39 cellular contexts compared by ENCODE assay signal in genomic region chr9:133390713-133391112, GRCh38. TPM values are rescaled to one million over a fixed set of nuclear protein-coding genes. Genes with fewer than 3 reads are reported as not detected.
"Had no signal": no experiment of that assay in that cellular context is flagged by ENCODE, and none has a peak within 500 bp of the region (broad histone marks: within the 10 kb centered on the region; RNA-seq: fewer than 3 reads in every experiment).

No MANE protein-coding gene starts in this region.

- H3K36me3 ChIP-seq: ascending aorta, cardiac muscle cell had no signal

- H3K27ac Mint-ChIP-seq: activated CD4-positive, alpha-beta memory T cell treated with anti-CD3 and anti-CD28 coated beads, Interleukin-2, amount 10 ng/mL, durations not matched to agents 7 days and 5 days; activated CD4-positive, alpha-beta T cell treated with anti-CD3 and anti-CD28 coated beads for 36 hours; activated CD4-positive, alpha-beta T cell treated with anti-CD3 and anti-CD28 coated beads, Interleukin-2, amount 10 ng/mL, durations not matched to agents 7 days and 5 days; activated CD8-positive, alpha-beta memory T cell treated with anti-CD3 and anti-CD28 coated beads, Interleukin-2, amount 10 ng/mL, durations not matched to agents 7 days and 5 days; activated CD8-positive, alpha-beta T cell treated with anti-CD3 and anti-CD28 coated beads, Interleukin-2, amount 10 ng/mL, durations not matched to agents 7 days and 5 days; activated naive CD4-positive, alpha-beta T cell treated with anti-CD3 and anti-CD28 coated beads, Interleukin-2, amount 10 ng/mL, durations not matched to agents 7 days and 5 days; activated naive CD4-positive, alpha-beta T cell treated with anti-CD3 and anti-CD28 coated beads, Interleukin-2, amount 50 U/mL, for 24 hours; activated naive CD8-positive, alpha-beta T cell; activated naive CD8-positive, alpha-beta T cell treated with anti-CD3 and anti-CD28 coated beads, Interleukin-2, amount 10 ng/mL, durations not matched to agents 7 days and 5 days; activated naive CD8-positive, alpha-beta T cell treated with anti-CD3 and anti-CD28 coated beads, Interleukin-2, amount 50 U/mL, for 24 hours; activated T-cell treated with anti-CD3 and anti-CD28 coated beads, Interleukin-2, amount 50 U/mL, for 24 hours; activated T-helper 2 cell treated with anti-CD3 and anti-CD28 coated beads, Interferon-gamma antibody, Interleukin-2, Interleukin-4, amounts not matched to agents 10 μg/mL and 5 μg/mL and 100 μg/mL, durations not matched to agents 14 hours and 24 hours and 36 hours; brain; T-helper 1 cell treated with Interleukin-12 subunit alpha and Interleukin-12 subunit beta and Interleukin-4 antibody, amounts not matched to agents 30 μg/mL and 1 μg/mL, for 36 hours; T-helper 2 cell treated with Interferon-gamma antibody and Interleukin-4, amounts not matched to agents 5 μg/mL and 100 μg/mL, for 36 hours had no signal

- H3K27me3 Mint-ChIP-seq: activated CD4-positive, alpha-beta memory T cell treated with anti-CD3 and anti-CD28 coated beads, Interleukin-2, amount 10 ng/mL, durations not matched to agents 7 days and 5 days; activated CD4-positive, alpha-beta T cell treated with anti-CD3 and anti-CD28 coated beads, Interleukin-2, amount 10 ng/mL, durations not matched to agents 7 days and 5 days; brain had no signal

- H3K4me1 ChIP-seq: ascending aorta had no signal

- DNase-seq: activated CD4-positive, alpha-beta memory T cell treated with anti-CD3 and anti-CD28 coated beads, Interleukin-2, amount 10 ng/mL, durations not matched to agents 7 days and 5 days; activated CD4-positive, alpha-beta T cell treated with anti-CD3 and anti-CD28 coated beads for 1 hour; activated CD4-positive, alpha-beta T cell treated with anti-CD3 and anti-CD28 coated beads for 36 hours; activated CD4-positive, alpha-beta T cell treated with anti-CD3 and anti-CD28 coated beads for 48 hours; activated CD4-positive, alpha-beta T cell treated with anti-CD3 and anti-CD28 coated beads, Interleukin-2, amount 10 ng/mL, durations not matched to agents 7 days and 5 days; activated CD4-positive, alpha-beta T cell treated with anti-CD3 and anti-CD28 coated beads, Interleukin-2, amount 50 U/mL, for 48 hours; activated CD4-positive, CD25-positive, alpha-beta regulatory T cell; activated CD8-positive, alpha-beta memory T cell treated with anti-CD3 and anti-CD28 coated beads for 24 hours; activated CD8-positive, alpha-beta memory T cell treated with anti-CD3 and anti-CD28 coated beads, Interleukin-2, amount 10 ng/mL, durations not matched to agents 7 days and 5 days; activated CD8-positive, alpha-beta memory T cell treated with anti-CD3 and anti-CD28 coated beads, Interleukin-2, amount 50 U/mL, for 48 hours; activated CD8-positive, alpha-beta T cell treated with anti-CD3 and anti-CD28 coated beads, Interleukin-2, amount 10 ng/mL, durations not matched to agents 7 days and 5 days; activated effector memory CD4-positive, alpha-beta T cell treated with Interleukin-2 at 50 U/mL for 16 hours; activated gamma-delta T cell; activated naive CD4-positive, alpha-beta T cell treated with anti-CD3 and anti-CD28 coated beads, Interleukin-2, amount 10 ng/mL, durations not matched to agents 7 days and 5 days; activated naive CD4-positive, alpha-beta T cell treated with Interleukin-2 at 50 U/mL for 16 hours; activated naive CD8-positive, alpha-beta T cell treated with anti-CD3 and anti-CD28 coated beads, Interleukin-2, amount 10 ng/mL, durations not matched to agents 7 days and 5 days; activated naive CD8-positive, alpha-beta T cell treated with anti-CD3 and anti-CD28 coated beads, Interleukin-2, amount 50 U/mL, for 24 hours; activated T-cell treated with anti-CD3 and anti-CD28 coated beads, Interleukin-2, amount 50 U/mL, for 24 hours; activated T-cell treated with anti-CD3 and anti-CD28 coated beads, Interleukin-2, amount 50 U/mL, for 48 hours; amygdala; anterior cingulate cortex; caudate nucleus; cerebellar nuclear complex; T-helper 1 cell; T-helper 2 cell; T-helper 9 cell had no signal

- H3K9me3 Mint-ChIP-seq: activated CD4-positive, alpha-beta memory T cell treated with anti-CD3 and anti-CD28 coated beads, Interleukin-2, amount 10 ng/mL, durations not matched to agents 7 days and 5 days; activated CD4-positive, alpha-beta T cell treated with anti-CD3 and anti-CD28 coated beads, Interleukin-2, amount 10 ng/mL, durations not matched to agents 7 days and 5 days; activated naive CD4-positive, alpha-beta T cell treated with anti-CD3 and anti-CD28 coated beads, Interleukin-2, amount 10 ng/mL, durations not matched to agents 7 days and 5 days; activated naive CD4-positive, alpha-beta T cell treated with anti-CD3 and anti-CD28 coated beads, Interleukin-2, amount 50 U/mL, for 24 hours; activated naive CD8-positive, alpha-beta T cell treated with anti-CD3 and anti-CD28 coated beads, Interleukin-2, amount 10 ng/mL, durations not matched to agents 7 days and 5 days; activated naive CD8-positive, alpha-beta T cell treated with anti-CD3 and anti-CD28 coated beads, Interleukin-2, amount 50 U/mL, for 24 hours; activated T-cell treated with anti-CD3 and anti-CD28 coated beads, Interleukin-2, amount 50 U/mL, for 24 hours; activated T-helper 2 cell treated with anti-CD3 and anti-CD28 coated beads, Interferon-gamma antibody, Interleukin-2, Interleukin-4, amounts not matched to agents 10 μg/mL and 5 μg/mL and 100 μg/mL, durations not matched to agents 14 hours and 24 hours and 36 hours; central memory CD8-positive, alpha-beta T cell; T-helper 1 cell treated with Interleukin-12 subunit alpha and Interleukin-12 subunit beta and Interleukin-4 antibody, amounts not matched to agents 30 μg/mL and 1 μg/mL, for 36 hours; T-helper 2 cell treated with Interferon-gamma antibody and Interleukin-4, amounts not matched to agents 5 μg/mL and 100 μg/mL, for 36 hours had no signal

- H3K4me3 Mint-ChIP-seq: activated CD4-positive, alpha-beta memory T cell treated with anti-CD3 and anti-CD28 coated beads, Interleukin-2, amount 10 ng/mL, durations not matched to agents 7 days and 5 days; activated CD4-positive, alpha-beta T cell treated with anti-CD3 and anti-CD28 coated beads for 36 hours; activated CD4-positive, alpha-beta T cell treated with anti-CD3 and anti-CD28 coated beads, Interleukin-2, amount 10 ng/mL, durations not matched to agents 7 days and 5 days; activated CD8-positive, alpha-beta memory T cell treated with anti-CD3 and anti-CD28 coated beads, Interleukin-2, amount 10 ng/mL, durations not matched to agents 7 days and 5 days; activated CD8-positive, alpha-beta T cell treated with anti-CD3 and anti-CD28 coated beads, Interleukin-2, amount 10 ng/mL, durations not matched to agents 7 days and 5 days; activated naive CD4-positive, alpha-beta T cell treated with anti-CD3 and anti-CD28 coated beads, Interleukin-2, amount 10 ng/mL, durations not matched to agents 7 days and 5 days; activated naive CD4-positive, alpha-beta T cell treated with anti-CD3 and anti-CD28 coated beads, Interleukin-2, amount 50 U/mL, for 24 hours; activated naive CD8-positive, alpha-beta T cell; activated naive CD8-positive, alpha-beta T cell treated with anti-CD3 and anti-CD28 coated beads, Interleukin-2, amount 10 ng/mL, durations not matched to agents 7 days and 5 days; activated naive CD8-positive, alpha-beta T cell treated with anti-CD3 and anti-CD28 coated beads, Interleukin-2, amount 50 U/mL, for 24 hours; activated T-cell treated with anti-CD3 and anti-CD28 coated beads, Interleukin-2, amount 50 U/mL, for 24 hours; brain; central memory CD8-positive, alpha-beta T cell; T-helper 1 cell treated with Interleukin-12 subunit alpha and Interleukin-12 subunit beta and Interleukin-4 antibody, amounts not matched to agents 30 μg/mL and 1 μg/mL, for 36 hours; T-helper 2 cell treated with Interferon-gamma antibody and Interleukin-4, amounts not matched to agents 5 μg/mL and 100 μg/mL, for 36 hours had no signal

- FAIRE-seq: bronchial epithelial cell, TTC549 had no signal

- H3K27me3 ChIP-seq: ascending aorta, cardiac muscle cell had no signal

- ATAC-seq: activated CD4-positive, alpha-beta T cell treated with anti-CD3 and anti-CD28 coated beads for 36 hours; activated CD4-positive, CD25-positive, alpha-beta regulatory T cell treated with anti-CD3 and anti-CD28 coated beads, Interleukin-2, amount 50 U/mL, for 24 hours; activated CD8-positive, alpha-beta memory T cell treated with anti-CD3 and anti-CD28 coated beads, Interleukin-2, amount 10 ng/mL, durations not matched to agents 7 days and 5 days; activated CD8-positive, alpha-beta T cell treated with anti-CD3 and anti-CD28 coated beads, Interleukin-2, amount 10 ng/mL, durations not matched to agents 7 days and 5 days; activated naive CD8-positive, alpha-beta T cell treated with anti-CD3 and anti-CD28 coated beads, Interleukin-2, amount 50 U/mL, for 24 hours had no signal

- H3K27ac ChIP-seq: ascending aorta, cardiac muscle cell, VCaP had no signal

- H3K4me1 Mint-ChIP-seq: activated CD4-positive, alpha-beta memory T cell treated with anti-CD3 and anti-CD28 coated beads, Interleukin-2, amount 10 ng/mL, durations not matched to agents 7 days and 5 days; activated CD4-positive, alpha-beta T cell treated with anti-CD3 and anti-CD28 coated beads for 36 hours; activated CD4-positive, alpha-beta T cell treated with anti-CD3 and anti-CD28 coated beads, Interleukin-2, amount 10 ng/mL, durations not matched to agents 7 days and 5 days; activated CD8-positive, alpha-beta memory T cell treated with anti-CD3 and anti-CD28 coated beads, Interleukin-2, amount 10 ng/mL, durations not matched to agents 7 days and 5 days; activated naive CD4-positive, alpha-beta T cell treated with anti-CD3 and anti-CD28 coated beads, Interleukin-2, amount 10 ng/mL, durations not matched to agents 7 days and 5 days; activated naive CD4-positive, alpha-beta T cell treated with anti-CD3 and anti-CD28 coated beads, Interleukin-2, amount 50 U/mL, for 24 hours; activated naive CD8-positive, alpha-beta T cell treated with anti-CD3 and anti-CD28 coated beads, Interleukin-2, amount 10 ng/mL, durations not matched to agents 7 days and 5 days; activated naive CD8-positive, alpha-beta T cell treated with anti-CD3 and anti-CD28 coated beads, Interleukin-2, amount 50 U/mL, for 24 hours; brain; central memory CD8-positive, alpha-beta T cell had no signal

- H3K4me3 ChIP-seq: ascending aorta, cardiac muscle cell had no signal

- H3K9me3 ChIP-seq: ascending aorta had no signal

- H3K36me3 Mint-ChIP-seq: activated CD8-positive, alpha-beta memory T cell treated with anti-CD3 and anti-CD28 coated beads, Interleukin-2, amount 10 ng/mL, durations not matched to agents 7 days and 5 days; activated naive CD4-positive, alpha-beta T cell treated with anti-CD3 and anti-CD28 coated beads, Interleukin-2, amount 10 ng/mL, durations not matched to agents 7 days and 5 days; activated naive CD4-positive, alpha-beta T cell treated with anti-CD3 and anti-CD28 coated beads, Interleukin-2, amount 50 U/mL, for 24 hours; activated naive CD8-positive, alpha-beta T cell; activated naive CD8-positive, alpha-beta T cell treated with anti-CD3 and anti-CD28 coated beads, Interleukin-2, amount 10 ng/mL, durations not matched to agents 7 days and 5 days; brain had no signal

RNA-seq across cellular contexts. Expression of gene STKLD1, which starts 14.5 kb away (rescaled TPM):
- total RNA-seq: ascending aorta had no signal
